ENCODE assay signal across 29 cellular contexts in genomic region chr19:15787611-15788155, GRCh38. TPM values are rescaled to one million over a fixed set of nuclear protein-coding genes. Genes with fewer than 3 reads are reported as not detected.
"Had no signal": no experiment of that assay in that cellular context is flagged by ENCODE, and none has a peak within 500 bp of the region (broad histone marks: within the 10 kb centered on the region; RNA-seq: fewer than 3 reads in every experiment).

OR10H5 (plus strand) TSS chr19:15787661; CDS start chr19:15794049, 6,388 bp downstream.

- ATAC-seq: heart left ventricle; left lung; lower lobe of right lung; natural killer cell; pancreas; right cardiac atrium; sciatic nerve; stimulated activated effector memory CD8-positive, alpha-beta T cell treated with anti-CD3 and anti-CD28 coated beads, Interleukin-12 subunit alpha, Interleukin-12 subunit beta, amount 100 ng/mL, for 72 hours; upper lobe of right lung had no signal

- H3K4me3 Mint-ChIP-seq: immature natural killer cell; mesothelial cell of epicardium; naive B cell; natural killer cell; stimulated activated effector memory CD8-positive, alpha-beta T cell treated with anti-CD3 and anti-CD28 coated beads, Interleukin-12 subunit alpha, Interleukin-12 subunit beta, amount 100 ng/mL, for 72 hours had no signal

- DNase-seq: heart left ventricle; hypothalamus; immature natural killer cell; kidney; left colon; left lung; lower lobe of right lung; mesendoderm; naive B cell; natural killer cell; pancreas; posterior cingulate gyrus; retina; right cardiac atrium; small intestine; spleen; stimulated activated CD4-positive, alpha-beta T cell treated with anti-CD3 and anti-CD28 coated beads, Interleukin-4, amount 100 ng/mL, for 24 hours; stimulated activated naive CD4-positive, alpha-beta T cell; stomach; testis; thyroid gland; trophoblast cell; upper lobe of right lung had no signal

- H3K27ac ChIP-seq: heart left ventricle, left lung, lower lobe of right lung, pancreas, prostate gland, spleen, stomach, testis, thyroid gland, upper lobe of right lung had no signal

- H3K27me3 ChIP-seq: pancreas, testis, thyroid gland, upper lobe of right lung had no signal

- H3K36me3 Mint-ChIP-seq: immature natural killer cell; mesothelial cell of epicardium; naive B cell; natural killer cell; stimulated activated effector memory CD8-positive, alpha-beta T cell treated with anti-CD3 and anti-CD28 coated beads, Interleukin-12 subunit alpha, Interleukin-12 subunit beta, amount 100 ng/mL, for 72 hours had no signal

- H3K27ac Mint-ChIP-seq: mesothelial cell of epicardium; natural killer cell; stimulated activated effector memory CD8-positive, alpha-beta T cell treated with anti-CD3 and anti-CD28 coated beads, Interleukin-12 subunit alpha, Interleukin-12 subunit beta, amount 100 ng/mL, for 72 hours had no signal

- H3K9me3 ChIP-seq: heart left ventricle, left lung, lower lobe of right lung, pancreas, prostate gland, spleen, stomach, testis, thyroid gland, upper lobe of right lung had no signal

- H3K9me3 Mint-ChIP-seq: natural killer cell; stimulated activated effector memory CD8-positive, alpha-beta T cell treated with anti-CD3 and anti-CD28 coated beads, Interleukin-12 subunit alpha, Interleukin-12 subunit beta, amount 100 ng/mL, for 72 hours had no signal

- H3K4me1 Mint-ChIP-seq: immature natural killer cell, mesothelial cell of epicardium, naive B cell had no signal

- H3K36me3 ChIP-seq: heart left ventricle, left lung, lower lobe of right lung, pancreas, prostate gland, spleen, stomach, thyroid gland, upper lobe of right lung had no signal

- H3K4me1 ChIP-seq: left lung, lower lobe of right lung, pancreas, prostate gland, spleen, thyroid gland, upper lobe of right lung had no signal

- H3K4me3 ChIP-seq: heart left ventricle, left lung, lower lobe of right lung, pancreas, prostate gland, spleen, stomach, testis, thyroid gland, upper lobe of right lung had no signal

RNA-seq across cellular contexts. Expression of gene OR10H5, which starts in this region (rescaled TPM):
- total RNA-seq: heart left ventricle, kidney, left colon, left lung, liver, lower lobe of right lung, mesothelial cell of epicardium, natural killer cell, omental fat pad, pancreas, prostate gland, right cardiac atrium, sciatic nerve, spleen, stomach, thyroid gland, upper lobe of right lung had no signal
